In the genomic region with DNA sequence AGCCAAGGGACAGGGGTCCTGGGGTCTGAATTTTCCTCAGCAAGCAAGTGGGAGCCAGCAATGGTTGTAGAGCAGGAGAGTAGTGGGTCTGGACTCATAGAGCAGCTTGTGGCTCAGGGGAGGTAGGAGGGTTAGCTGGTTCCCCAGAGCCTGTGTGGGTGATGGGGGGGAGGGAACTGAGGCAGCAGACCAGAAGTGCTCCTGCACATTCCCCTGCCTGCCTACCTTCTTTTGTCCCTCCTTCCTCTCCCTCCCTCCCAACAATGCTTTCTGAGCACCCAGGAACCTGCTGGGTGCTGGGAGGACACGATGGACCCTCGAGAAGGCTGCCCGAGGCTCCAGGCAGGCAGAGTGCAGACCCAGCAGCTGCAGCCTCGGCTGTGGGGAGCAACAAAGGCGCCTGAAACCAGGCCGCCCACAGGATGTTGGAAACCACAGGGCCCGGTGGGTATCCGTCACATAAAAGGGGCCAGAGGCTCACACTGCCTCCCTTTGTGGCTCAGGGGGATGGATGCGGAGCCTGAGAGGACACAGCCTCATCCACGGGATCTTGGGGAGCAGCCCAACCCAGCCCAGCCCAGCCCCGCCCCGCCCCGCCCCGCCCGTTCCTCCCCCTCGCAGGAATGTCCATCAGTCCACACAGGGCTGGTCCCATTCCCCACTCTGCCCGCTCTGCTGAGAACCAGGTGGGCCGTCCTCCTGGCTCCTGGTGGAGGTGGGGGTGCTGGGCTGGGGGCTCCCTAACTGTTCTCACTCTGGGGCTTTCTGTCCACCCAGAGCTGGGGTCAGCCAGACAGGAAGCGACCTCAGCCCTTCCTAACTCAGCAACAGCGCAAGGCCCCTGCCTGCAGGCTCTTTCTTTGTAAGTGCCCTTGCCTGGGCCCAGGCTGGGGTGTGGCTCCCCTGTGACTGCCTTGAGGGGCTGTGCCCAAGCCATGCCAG, we compare ENCODE assay signal across 2 cellular contexts.
A peak's percentile ranks its signal among the peaks of the same experiment; 100 is the strongest.
TF ChIP-seq lines count a peak whose summit lies in the region.

No MANE protein-coding gene starts in this region.

TF ChIP-seq in K562, 482 proteins besides CTCF, POLR2A, EP300 and RAD21:
- TF ChIP-seq, protein P1, sequence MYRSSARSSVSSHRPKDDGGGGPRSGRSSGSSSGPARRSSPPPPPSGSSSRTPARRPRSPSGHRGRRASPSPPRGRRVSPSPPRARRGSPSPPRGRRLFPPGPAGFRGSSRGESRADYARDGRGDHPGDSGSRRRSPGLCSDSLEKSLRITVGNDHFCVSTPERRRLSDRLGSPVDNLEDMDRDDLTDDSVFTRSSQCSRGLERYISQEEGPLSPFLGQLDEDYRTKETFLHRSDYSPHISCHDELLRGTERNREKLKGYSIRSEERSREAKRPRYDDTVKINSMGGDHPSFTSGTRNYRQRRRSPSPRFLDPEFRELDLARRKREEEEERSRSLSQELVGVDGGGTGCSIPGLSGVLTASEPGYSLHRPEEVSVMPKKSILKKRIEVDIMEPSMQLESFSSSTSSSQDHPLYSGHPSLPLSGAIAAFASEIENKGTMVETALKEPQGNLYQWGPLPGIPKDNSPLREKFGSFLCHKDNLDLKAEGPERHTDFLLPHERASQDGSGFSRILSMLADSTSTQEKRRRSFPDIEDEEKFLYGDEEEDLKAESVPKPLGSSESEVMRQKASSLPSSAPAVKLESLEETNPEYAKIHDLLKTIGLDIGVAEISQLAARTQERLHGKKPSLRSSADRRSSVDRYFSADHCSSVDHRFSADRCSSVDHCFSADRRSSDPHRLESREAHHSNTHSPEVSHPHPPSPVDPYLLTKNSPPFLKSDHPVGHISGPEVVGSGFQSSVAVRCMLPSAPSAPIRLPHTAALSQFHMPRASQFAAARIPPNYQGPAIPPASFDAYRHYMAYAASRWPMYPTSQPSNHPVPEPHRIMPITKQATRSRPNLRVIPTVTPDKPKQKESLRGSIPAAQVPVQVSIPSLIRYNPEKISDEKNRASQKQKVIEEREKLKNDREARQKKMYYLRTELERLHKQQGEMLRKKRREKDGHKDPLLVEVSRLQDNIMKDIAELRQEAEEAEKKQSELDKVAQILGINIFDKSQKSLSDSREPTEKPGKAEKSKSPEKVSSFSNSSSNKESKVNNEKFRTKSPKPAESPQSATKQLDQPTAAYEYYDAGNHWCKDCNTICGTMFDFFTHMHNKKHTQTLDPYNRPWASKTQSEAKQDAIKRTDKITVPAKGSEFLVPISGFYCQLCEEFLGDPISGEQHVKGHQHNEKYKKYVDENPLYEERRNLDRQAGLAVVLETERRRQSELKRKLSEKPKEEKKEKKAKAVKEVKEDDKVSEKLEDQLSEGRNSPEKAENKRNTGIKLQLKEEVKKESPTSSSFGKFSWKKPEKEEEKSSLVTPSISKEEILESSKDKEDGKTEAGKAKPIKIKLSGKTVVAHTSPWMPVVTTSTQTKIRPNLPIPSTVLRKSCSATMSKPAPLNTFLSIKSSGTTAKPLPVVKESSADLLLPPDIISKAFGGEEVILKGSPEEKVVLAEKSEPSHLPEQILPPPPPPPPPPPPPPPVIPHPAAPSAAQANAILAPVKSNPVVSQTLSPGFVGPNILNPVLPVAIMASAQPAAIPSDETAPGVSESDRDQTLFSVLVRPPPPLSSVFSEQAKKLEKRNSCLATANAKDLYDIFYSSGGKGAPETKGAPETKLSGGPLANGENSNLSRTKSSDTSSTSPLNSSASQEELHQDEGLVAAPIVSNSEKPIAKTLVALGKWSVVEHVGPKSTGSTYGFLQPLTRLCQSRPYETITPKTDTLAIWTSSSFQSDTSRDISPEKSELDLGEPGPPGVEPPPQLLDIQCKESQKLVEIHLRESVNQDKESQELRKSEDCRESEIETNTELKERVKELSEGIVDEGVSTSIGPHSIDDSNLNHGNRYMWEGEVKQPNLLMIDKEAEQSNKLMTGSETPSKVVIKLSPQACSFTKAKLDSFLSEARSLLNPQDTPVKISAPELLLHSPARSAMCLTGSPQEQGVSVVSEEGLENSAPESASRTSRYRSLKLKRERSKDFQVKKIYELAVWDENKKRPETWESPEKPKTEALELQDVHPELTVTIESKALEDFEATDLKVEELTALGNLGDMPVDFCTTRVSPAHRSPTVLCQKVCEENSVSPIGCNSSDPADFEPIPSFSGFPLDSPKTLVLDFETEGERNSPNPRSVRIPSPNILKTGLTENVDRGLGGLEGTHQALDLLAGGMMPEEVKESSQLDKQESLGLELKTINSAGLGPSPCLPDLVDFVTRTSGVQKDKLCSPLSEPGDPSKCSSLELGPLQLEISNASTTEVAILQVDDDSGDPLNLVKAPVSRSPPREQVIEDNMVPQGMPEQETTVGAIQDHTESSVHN (IDR thresholded peaks at IDR 0.05; ENCODE audit: borderline replicate concordance in 1 of 2, low read depth in 1 of 2): no peak
- TF ChIP-seq POLR2G (IDR thresholded peaks at IDR 0.05; ENCODE audit: low read depth, low read length) (peak; percentile 33; the same call in 1 of the 2 replicates), NRF1 (conservative IDR thresholded peaks at IDR 0.05 in 1 of 2, IDR thresholded peaks at IDR 0.05 in 1 of 2) (no peak), ZNF354B (CRISPR knock-in tag; IDR thresholded peaks at IDR 0.05) (no peak), CSDE1 (IDR thresholded peaks at IDR 0.05) (no peak), ZBTB7A (IDR thresholded peaks at IDR 0.05; ENCODE audit: borderline replicate concordance, control insufficient read depth, low read depth, low read length) (peak; percentile 13; the same call in 1 of the 2 replicates), BCOR (IDR thresholded peaks at IDR 0.05) (no peak), COPS2 (conservative IDR thresholded peaks at IDR 0.05) (no peak)
- TF ChIP-seq, protein P2, sequence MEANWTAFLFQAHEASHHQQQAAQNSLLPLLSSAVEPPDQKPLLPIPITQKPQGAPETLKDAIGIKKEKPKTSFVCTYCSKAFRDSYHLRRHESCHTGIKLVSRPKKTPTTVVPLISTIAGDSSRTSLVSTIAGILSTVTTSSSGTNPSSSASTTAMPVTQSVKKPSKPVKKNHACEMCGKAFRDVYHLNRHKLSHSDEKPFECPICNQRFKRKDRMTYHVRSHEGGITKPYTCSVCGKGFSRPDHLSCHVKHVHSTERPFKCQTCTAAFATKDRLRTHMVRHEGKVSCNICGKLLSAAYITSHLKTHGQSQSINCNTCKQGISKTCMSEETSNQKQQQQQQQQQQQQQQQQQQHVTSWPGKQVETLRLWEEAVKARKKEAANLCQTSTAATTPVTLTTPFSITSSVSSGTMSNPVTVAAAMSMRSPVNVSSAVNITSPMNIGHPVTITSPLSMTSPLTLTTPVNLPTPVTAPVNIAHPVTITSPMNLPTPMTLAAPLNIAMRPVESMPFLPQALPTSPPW (CRISPR knock-in tag; IDR thresholded peaks at IDR 0.05): peak; percentile 71
- TF ChIP-seq, protein P3, sequence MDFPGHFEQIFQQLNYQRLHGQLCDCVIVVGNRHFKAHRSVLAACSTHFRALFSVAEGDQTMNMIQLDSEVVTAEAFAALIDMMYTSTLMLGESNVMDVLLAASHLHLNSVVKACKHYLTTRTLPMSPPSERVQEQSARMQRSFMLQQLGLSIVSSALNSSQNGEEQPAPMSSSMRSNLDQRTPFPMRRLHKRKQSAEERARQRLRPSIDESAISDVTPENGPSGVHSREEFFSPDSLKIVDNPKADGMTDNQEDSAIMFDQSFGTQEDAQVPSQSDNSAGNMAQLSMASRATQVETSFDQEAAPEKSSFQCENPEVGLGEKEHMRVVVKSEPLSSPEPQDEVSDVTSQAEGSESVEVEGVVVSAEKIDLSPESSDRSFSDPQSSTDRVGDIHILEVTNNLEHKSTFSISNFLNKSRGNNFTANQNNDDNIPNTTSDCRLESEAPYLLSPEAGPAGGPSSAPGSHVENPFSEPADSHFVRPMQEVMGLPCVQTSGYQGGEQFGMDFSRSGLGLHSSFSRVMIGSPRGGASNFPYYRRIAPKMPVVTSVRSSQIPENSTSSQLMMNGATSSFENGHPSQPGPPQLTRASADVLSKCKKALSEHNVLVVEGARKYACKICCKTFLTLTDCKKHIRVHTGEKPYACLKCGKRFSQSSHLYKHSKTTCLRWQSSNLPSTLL (IDR thresholded peaks at IDR 0.05): no peak

TF ChIP-seq in SK-N-SH treated with all-trans-retinoic acid at 6 μM for 48 hours, 23 proteins besides CTCF, POLR2A, EP300 and RAD21:
- TF ChIP-seq, protein P4, sequence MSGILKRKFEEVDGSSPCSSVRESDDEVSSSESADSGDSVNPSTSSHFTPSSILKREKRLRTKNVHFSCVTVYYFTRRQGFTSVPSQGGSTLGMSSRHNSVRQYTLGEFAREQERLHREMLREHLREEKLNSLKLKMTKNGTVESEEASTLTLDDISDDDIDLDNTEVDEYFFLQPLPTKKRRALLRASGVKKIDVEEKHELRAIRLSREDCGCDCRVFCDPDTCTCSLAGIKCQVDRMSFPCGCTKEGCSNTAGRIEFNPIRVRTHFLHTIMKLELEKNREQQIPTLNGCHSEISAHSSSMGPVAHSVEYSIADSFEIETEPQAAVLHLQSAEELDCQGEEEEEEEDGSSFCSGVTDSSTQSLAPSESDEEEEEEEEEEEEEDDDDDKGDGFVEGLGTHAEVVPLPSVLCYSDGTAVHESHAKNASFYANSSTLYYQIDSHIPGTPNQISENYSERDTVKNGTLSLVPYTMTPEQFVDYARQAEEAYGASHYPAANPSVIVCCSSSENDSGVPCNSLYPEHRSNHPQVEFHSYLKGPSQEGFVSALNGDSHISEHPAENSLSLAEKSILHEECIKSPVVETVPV (CRISPR knock-in tag; IDR thresholded peaks at IDR 0.05): no peak
- no peak for TF ChIP-seq OSR1 (CRISPR knock-in tag; IDR thresholded peaks at IDR 0.05)
- TF ChIP-seq, protein P5, sequence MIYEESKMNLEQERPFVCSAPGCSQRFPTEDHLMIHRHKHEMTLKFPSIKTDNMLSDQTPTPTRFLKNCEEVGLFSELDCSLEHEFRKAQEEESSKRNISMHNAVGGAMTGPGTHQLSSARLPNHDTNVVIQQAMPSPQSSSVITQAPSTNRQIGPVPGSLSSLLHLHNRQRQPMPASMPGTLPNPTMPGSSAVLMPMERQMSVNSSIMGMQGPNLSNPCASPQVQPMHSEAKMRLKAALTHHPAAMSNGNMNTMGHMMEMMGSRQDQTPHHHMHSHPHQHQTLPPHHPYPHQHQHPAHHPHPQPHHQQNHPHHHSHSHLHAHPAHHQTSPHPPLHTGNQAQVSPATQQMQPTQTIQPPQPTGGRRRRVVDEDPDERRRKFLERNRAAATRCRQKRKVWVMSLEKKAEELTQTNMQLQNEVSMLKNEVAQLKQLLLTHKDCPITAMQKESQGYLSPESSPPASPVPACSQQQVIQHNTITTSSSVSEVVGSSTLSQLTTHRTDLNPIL (CRISPR knock-in tag; IDR thresholded peaks at IDR 0.05; ENCODE audit: low read depth): no peak
- no peak for TF ChIP-seq ZNF8 (CRISPR knock-in tag; IDR thresholded peaks at IDR 0.05)
- TF ChIP-seq ZNF565 (CRISPR knock-in tag; conservative IDR thresholded peaks at IDR 0.05; ENCODE audit: low read depth): no peak
- no peak for TF ChIP-seq CSDC2 (CRISPR knock-in tag; IDR thresholded peaks at IDR 0.05)
- no peak for TF ChIP-seq SNAI2 (CRISPR knock-in tag; IDR thresholded peaks at IDR 0.05)
- TF ChIP-seq PPARA (CRISPR knock-in tag; IDR thresholded peaks at IDR 0.05; ENCODE audit: borderline replicate concordance): no peak
- no peak for TF ChIP-seq GLIS3 (CRISPR knock-in tag; IDR thresholded peaks at IDR 0.05)
- TF ChIP-seq TOX (CRISPR knock-in tag; IDR thresholded peaks at IDR 0.05; ENCODE audit: borderline replicate concordance): no peak
- TF ChIP-seq RARB (CRISPR knock-in tag; IDR thresholded peaks at IDR 0.05): no peak
- TF ChIP-seq ZNF70 (CRISPR knock-in tag; IDR thresholded peaks at IDR 0.05): no peak
- TF ChIP-seq TCF4 (CRISPR knock-in tag; IDR thresholded peaks at IDR 0.05; ENCODE audit: borderline replicate concordance): no peak
- no peak for TF ChIP-seq BACH2 (CRISPR knock-in tag; IDR thresholded peaks at IDR 0.05; ENCODE audit: borderline replicate concordance)
- TF ChIP-seq ESRRG (CRISPR knock-in tag; IDR thresholded peaks at IDR 0.05): no peak
- TF ChIP-seq ISL1 (CRISPR knock-in tag; IDR thresholded peaks at IDR 0.05): no peak
TF ChIP-seq in SK-N-SH treated with all-trans-retinoic acid at 6 μM for 48 hours: peak in this region for 0.
